ENCODE assay signal across 28 cellular contexts in the genomic region with DNA sequence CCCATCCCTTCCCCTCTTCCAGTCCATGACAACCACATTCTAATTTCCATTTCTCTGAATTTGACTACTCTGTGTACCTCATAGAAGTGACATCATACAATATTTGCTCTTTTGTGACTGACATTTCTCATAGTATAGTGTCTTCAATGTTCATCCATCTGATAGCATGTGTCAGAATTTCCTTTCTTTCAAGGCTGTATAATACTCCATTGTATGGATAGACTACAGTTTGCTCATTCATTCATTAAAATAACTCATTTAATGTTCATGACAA.
"Had no signal": no experiment of that assay in that cellular context is flagged by ENCODE, and none has a peak within 500 bp of the region (broad histone marks: within the 10 kb centered on the region; RNA-seq: fewer than 3 reads in every experiment).

No MANE protein-coding gene starts in this region.

- H3K36me3 ChIP-seq: neural progenitor cell, pancreas, transverse colon, upper lobe of right lung, uterus had no signal

- H3K27me3 Mint-ChIP-seq: naive thymus-derived CD4-positive, alpha-beta T cell; stimulated activated memory B cell treated with anti-CD40 and anti-IgM and Interleukin-4, amounts not matched to agents 10 μg/mL and 1 μg/mL and 100 μg/mL, for 72 hours; stimulated activated naive CD8-positive, alpha-beta T cell treated with anti-CD3 and anti-CD28 coated beads, Interleukin-15, amount 100 ng/mL, for 72 hours; type B pancreatic cell had no signal

- H3K27me3 ChIP-seq: neural progenitor cell, pancreas, spleen, suprapubic skin, testis, tibial artery, transverse colon, upper lobe of right lung, uterus had no signal

- H3K27ac Mint-ChIP-seq: naive thymus-derived CD4-positive, alpha-beta T cell; natural killer cell; nephron; neural progenitor cell; stimulated activated memory B cell treated with anti-CD40 and anti-IgM and Interleukin-4, amounts not matched to agents 10 μg/mL and 1 μg/mL and 100 μg/mL, for 72 hours; stimulated activated naive CD8-positive, alpha-beta T cell treated with anti-CD3 and anti-CD28 coated beads, Interleukin-15, amount 100 ng/mL, for 72 hours; type B pancreatic cell had no signal

- H3K27ac ChIP-seq: neural progenitor cell, pancreas, psoas muscle, skin epidermis, suprapubic skin, testis, tibial artery, transverse colon, upper lobe of right lung, uterus had no signal

- H3K4me1 Mint-ChIP-seq: natural killer cell; stimulated activated memory B cell treated with anti-CD40 and anti-IgM and Interleukin-4, amounts not matched to agents 10 μg/mL and 1 μg/mL and 100 μg/mL, for 72 hours; stimulated activated naive CD8-positive, alpha-beta T cell treated with anti-CD3 and anti-CD28 coated beads, Interleukin-15, amount 100 ng/mL, for 72 hours had no signal

- H3K9me3 ChIP-seq: pancreas, suprapubic skin, testis had no signal

- H3K4me3 Mint-ChIP-seq: naive thymus-derived CD4-positive, alpha-beta T cell; natural killer cell; nephron; neural progenitor cell; stimulated activated memory B cell treated with anti-CD40 and anti-IgM and Interleukin-4, amounts not matched to agents 10 μg/mL and 1 μg/mL and 100 μg/mL, for 72 hours; stimulated activated naive CD8-positive, alpha-beta T cell treated with anti-CD3 and anti-CD28 coated beads, Interleukin-15, amount 100 ng/mL, for 72 hours; type B pancreatic cell had no signal

- FAIRE-seq: pancreas had no signal

- DNase-seq: naive thymus-derived CD4-positive, alpha-beta T cell; natural killer cell; nucleus accumbens; pancreas; psoas muscle; right cardiac atrium; spleen; stimulated activated CD4-positive, alpha-beta T cell treated with anti-CD3 and anti-CD28 coated beads, Interleukin-12 subunit alpha, Interleukin-12 subunit beta, amount 100 ng/mL, for 4 hours; stimulated activated CD4-positive, alpha-beta T cell treated with anti-CD3 and anti-CD28 coated beads, Interleukin-1b, Interleukin-23, amount 100 ng/mL, for 48 hours; stimulated activated CD4-positive, alpha-beta T cell treated with anti-CD3 and anti-CD28 coated beads, Interleukin-4, amount 100 ng/mL, for 1 hour; stimulated activated CD4-positive, alpha-beta T cell treated with anti-CD3 and anti-CD28 coated beads, Interleukin-4, amount 100 ng/mL, for 4 hours; stimulated activated CD8-positive, alpha-beta memory T cell treated with anti-CD3 and anti-CD28 coated beads, Interleukin-4, amount 100 ng/mL, for 48 hours; stimulated activated naive CD4-positive, alpha-beta T cell; stimulated activated naive CD8-positive, alpha-beta T cell treated with anti-CD3 and anti-CD28 coated beads, Interleukin-15, amount 100 ng/mL, for 72 hours; stimulated activated naive CD8-positive, alpha-beta T cell treated with anti-CD3 and anti-CD28 coated beads, Interleukin-15, Interleukin-2, amounts not matched to agents 100 U/mL and 50 U/mL, for 24 hours; substantia nigra; testis; tibial artery; transverse colon; upper lobe of right lung; uterus had no signal

- H3K4me3 ChIP-seq: neural progenitor cell, pancreas, psoas muscle, skin epidermis, smooth muscle cell, spleen, suprapubic skin, testis, tibial artery, transverse colon, upper lobe of right lung, uterus had no signal

- H3K4me1 ChIP-seq: neural progenitor cell, pancreas, psoas muscle, suprapubic skin, testis, tibial artery, upper lobe of right lung, uterus had no signal
